ENCODE assay signal across 8 cellular contexts in genomic region chr6:26026833-26027490, GRCh38.
DNase-seq lines count a peak whose midpoint lies in the region; ATAC-seq, FAIRE-seq and TF ChIP-seq lines count a peak whose summit lies in the region.

No MANE protein-coding gene starts in this region.

- H3K4ac ChIP-seq in IMR-90 (ENCODE audit: low read depth, low read length), result peak overlapping the region; percentile 55

- H3K27me3 Mint-ChIP-seq in Calu3 (ENCODE audit: unreplicated experiment), result peaks cover 13% of the 10 kb centered on the region

- H4K20me1 ChIP-seq in IMR-90 (ENCODE audit: insufficient read depth, low read length) (no peaks in the 10 kb centered on the region), OCI-LY3 (ENCODE audit: insufficient read depth, low read length) (no peaks in the 10 kb centered on the region), endothelial cell of umbilical vein (replicated peaks; ENCODE audit: control insufficient read depth, extremely low read depth, insufficient read depth, low read length) (no peaks in the 10 kb centered on the region)

- H3K79me1 ChIP-seq in IMR-90 (ENCODE audit: low read depth in 1 of 2, low read length in 2 of 2), result no peaks in the 10 kb centered on the region

- H2AFZ ChIP-seq in IMR-90 (replicated peaks; ENCODE audit: low read length, poor library complexity), result peak overlapping the region; percentile 84
- H2AFZ ChIP-seq in OCI-LY3 (ENCODE audit: low read depth, low read length), result peak overlapping the region; percentile 86
- no peak overlapping the region for H2AFZ ChIP-seq in endothelial cell of umbilical vein (ENCODE audit: low read depth, low read length)

- H3K4me3 Mint-ChIP-seq in Calu3 (ENCODE audit: low read depth, unreplicated experiment), result peak overlapping the region; percentile 80

- TF ChIP-seq RAD21 in IMR-90 (IDR thresholded peaks at IDR 0.05; ENCODE audit: low read length), result no peak

- H3K4me1 Mint-ChIP-seq in Calu3 (ENCODE audit: low read depth, unreplicated experiment), result peaks cover 80% of the 10 kb centered on the region

- H3K56ac ChIP-seq in IMR-90 (ENCODE audit: extremely low read depth, insufficient read depth, low read length), result peak overlapping the region; percentile 16; the same call in 1 of the 2 replicates

- H3K9me3 Mint-ChIP-seq in Calu3 (ENCODE audit: low read depth, unreplicated experiment), result no peaks in the 10 kb centered on the region

- H3K27ac Mint-ChIP-seq in Calu3 (ENCODE audit: unreplicated experiment), result peak overlapping the region; percentile 100

- peak overlapping the region; percentile 9; the same call in 1 of the 2 replicates for H4K5ac ChIP-seq in IMR-90 (ENCODE audit: low read depth, low read length)

- H2BK15ac ChIP-seq in IMR-90 (ENCODE audit: low read depth, low read length), result no peak overlapping the region

- H3K14ac ChIP-seq in IMR-90 (replicated peaks; ENCODE audit: low read depth, low read length), result peak overlapping the region; percentile 30; the same call in 1 of the 2 replicates

- peak overlapping the region; percentile 45; the same call in 1 of the 2 replicates for H2BK120ac ChIP-seq in IMR-90 (ENCODE audit: low read depth, low read length)

- H3K4me1 ChIP-seq in IMR-90 (ENCODE audit: control insufficient read depth, insufficient read depth, low read length) (peaks cover 4% of the 10 kb centered on the region), OCI-LY3 (ENCODE audit: low read length) (peaks cover 25% of the 10 kb centered on the region), endothelial cell of umbilical vein (ENCODE audit: control insufficient read depth, extremely low read depth, insufficient read depth, low read length) (peaks cover 23% of the 10 kb centered on the region)

- intact Hi-C loops in Calu3 (cut with micrococcal nuclease; ENCODE audit: unreplicated experiment) (no loop called here), IMR-90 (cut with micrococcal nuclease) (loop anchor here (10.0 kb wide), 1 partner anchor 1808 kb away; a partner anchor contains a TSS), endothelial cell of umbilical vein (cut with micrococcal nuclease) (loop anchor here (1.0 to 10.0 kb wide), 6 partner anchors 18 to 1808 kb away; a partner anchor contains a TSS)

- H2AK5ac ChIP-seq in IMR-90 (ENCODE audit: low read depth, low read length), result peak overlapping the region; percentile 22; the same call in 1 of the 2 replicates

- peak overlapping the region; percentile 43 for H4K91ac ChIP-seq in IMR-90 (ENCODE audit: insufficient read depth, low read depth, low read length)

- no peak overlapping the region; a peak in 1 of 4 replicates for H4K8ac ChIP-seq in IMR-90 (ENCODE audit: low read depth in 2 of 2, low read length in 2 of 2)

- H3K27me3 ChIP-seq in IMR-90 (ENCODE audit: control insufficient read depth, insufficient read depth, low read length), result no peaks in the 10 kb centered on the region
- H3K27me3 ChIP-seq in OCI-LY3 (ENCODE audit: low read depth, low read length), result no peaks in the 10 kb centered on the region
- H3K27me3 ChIP-seq in endothelial cell of umbilical vein (ENCODE audit: control insufficient read depth in 2 of 2, insufficient read depth in 2 of 2, low read length in 2 of 2), result no peaks in the 10 kb centered on the region

- POLR2A ChIA-PET in IMR-90 (lab: Charles Lee; ENCODE audit: unreplicated experiment), result interaction anchor here (1.0 to 1.7 kb wide), 4 partner anchors 17 to 1106 kb away, joined by 3 to 20 read pairs (median 10); a partner anchor contains a TSS
- POLR2A ChIA-PET in endothelial cell of umbilical vein (lab: Charles Lee), result interaction anchor here (0.7 to 3.1 kb wide), 12 partner anchors 10 to 1812 kb away, joined by 3 to 44 read pairs (median 6); a partner anchor contains a TSS

- H3K9ac ChIP-seq in IMR-90 (ENCODE audit: low read depth, low read length) (peak overlapping the region; percentile 69), OCI-LY3 (ENCODE audit: low read length) (peak overlapping the region; percentile 78), endothelial cell of umbilical vein (replicated peaks; ENCODE audit: extremely low read depth, insufficient read depth, low read length) (peak overlapping the region; percentile 72)

- peak overlapping the region; percentile 80 for H2AK9ac ChIP-seq in IMR-90 (replicated peaks; ENCODE audit: low read depth, low read length, poor library complexity)

- H3K9me1 ChIP-seq in IMR-90 (ENCODE audit: insufficient read depth, low read length) (no peaks in the 10 kb centered on the region), endothelial cell of umbilical vein (replicated peaks; ENCODE audit: control insufficient read depth, extremely low read depth, insufficient read depth, low read length) (no peaks in the 10 kb centered on the region)

- peak overlapping the region; percentile 93 for H2BK5ac ChIP-seq in IMR-90 (ENCODE audit: low read depth, low read length, poor library complexity, severe bottlenecking)

- peak overlapping the region; percentile 72 for H3K27ac ChIP-seq in IMR-90 (ENCODE audit: insufficient read depth, low read length)
- H3K27ac ChIP-seq in OCI-LY3 (ENCODE audit: low read length), result peak overlapping the region; percentile 95
- peak overlapping the region; percentile 95 for H3K27ac ChIP-seq in endothelial cell of umbilical vein (ENCODE audit: insufficient read depth, low read depth, low read length)

- ATAC-seq in GM21526 (IDR thresholded peaks at IDR 0.05; ENCODE audit: low FRiP score, unreplicated experiment) (peak; percentile 37), IMR-90 (ENCODE audit: low read depth) (peak; percentile 62)

- H3K23ac ChIP-seq in IMR-90 (ENCODE audit: low read depth, low read length), result peak overlapping the region; percentile 45

- H2BK20ac ChIP-seq in IMR-90 (ENCODE audit: low read depth, low read length), result no peak overlapping the region

- dilution Hi-C loops in IMR-90 (cut with HindIII; ENCODE audit: low sequenced_read_pairs, unreplicated experiment), result no loop called here
- dilution Hi-C loops in endothelial cell of umbilical vein (cut with MboI; ENCODE audit: extremely low pct_ligation_motif_present, low sequenced_read_pairs), result no loop called here

- DNase-seq in Calu3 (peak; percentile 97), IMR-90 (peak; percentile 92), activated T-cell treated with anti-CD3 and anti-CD28 coated beads for 1 hour (ENCODE audit: low read depth) (peak; percentile 79), endothelial cell of umbilical vein (ENCODE audit: low read depth, low spot score) (peak; percentile 92), mucosa of gallbladder (ENCODE audit: low spot score) (peak; percentile 97)
- peak; percentile 82 to 91 for DNase-seq in stimulated activated CD8-positive, alpha-beta memory T cell treated with anti-CD3 and anti-CD28 coated beads, Interleukin-7, amount 100 ng/mL, for 4 hours (ENCODE audit: low read depth in 2 of 2)

- no peaks in the 10 kb centered on the region for H3K36me3 ChIP-seq in IMR-90 (ENCODE audit: control insufficient read depth, insufficient read depth, low read length)
- H3K36me3 ChIP-seq in OCI-LY3 (replicated peaks; ENCODE audit: low read depth, low read length), result no peaks in the 10 kb centered on the region
- H3K36me3 ChIP-seq in endothelial cell of umbilical vein (ENCODE audit: control insufficient read depth in 2 of 2, extremely low read depth in 1 of 2, insufficient read depth in 2 of 2, low read length in 2 of 2), result no peaks in the 10 kb centered on the region

- peaks cover 71% of the 10 kb centered on the region for H3K36me3 Mint-ChIP-seq in Calu3 (ENCODE audit: insufficient read depth, unreplicated experiment)

- H3K9me3 ChIP-seq in IMR-90 (ENCODE audit: control insufficient read depth, insufficient read depth, low read length) (no peaks in the 10 kb centered on the region), OCI-LY3 (ENCODE audit: insufficient read depth, low read length) (peaks cover 14% of the 10 kb centered on the region; the same call in 1 of the 2 replicates), endothelial cell of umbilical vein (replicated peaks; ENCODE audit: control insufficient read depth, insufficient read depth, low read length) (no peaks in the 10 kb centered on the region)

- H3K79me2 ChIP-seq in OCI-LY3 (ENCODE audit: low read length) (no peaks in the 10 kb centered on the region), endothelial cell of umbilical vein (ENCODE audit: control insufficient read depth, insufficient read depth, low read length) (no peaks in the 10 kb centered on the region)

- BruUV-seq in Calu3 (replicated peaks; lab: Mats Ljungman, UMichigan) (TSS peak; percentile 78), IMR-90 (replicated peaks; lab: Mats Ljungman, UMichigan) (TSS peak; percentile 75), endothelial cell of umbilical vein (replicated peaks; lab: Mats Ljungman, UMichigan) (TSS peak; percentile 53)

- in situ Hi-C loops in IMR-90 (cut with MboI; ENCODE audit: low sequenced_read_pairs), result no loop called here

- FAIRE-seq in endothelial cell of umbilical vein (lab: Jason Lieb, UNC), result peak; percentile 83

- H3K4me2 ChIP-seq in IMR-90 (ENCODE audit: low read depth, low read length), result peak overlapping the region; percentile 93
- H3K4me2 ChIP-seq in OCI-LY3 (ENCODE audit: low read length), result peak overlapping the region; percentile 77
- peak overlapping the region; percentile 77 for H3K4me2 ChIP-seq in endothelial cell of umbilical vein (ENCODE audit: insufficient read depth, low read length)

- H3K4me3 ChIP-seq in IMR-90 (ENCODE audit: insufficient read depth, low read depth, low read length), result peak overlapping the region; percentile 68
- peak overlapping the region; percentile 78 for H3K4me3 ChIP-seq in OCI-LY3 (ENCODE audit: low read length)
- peak overlapping the region; percentile 1 to 59 (median 55) for H3K4me3 ChIP-seq in endothelial cell of umbilical vein (replicated peaks in 1 of 3; ENCODE audit: insufficient read depth in 1 of 3, low read depth in 1 of 3, low read length in 3 of 3)

- TF ChIP-seq CTCF in Calu3 (IDR thresholded peaks at IDR 0.05; ENCODE audit: unreplicated experiment) (no peak), IMR-90 (conservative IDR thresholded peaks at IDR 0.05; ENCODE audit: low read depth, low read length) (no peak), OCI-LY3 (IDR thresholded peaks at IDR 0.05; ENCODE audit: low read depth, low read length) (no peak), endothelial cell of umbilical vein (IDR thresholded peaks at IDR 0.05; ENCODE audit: extremely low read depth in 1 of 2, insufficient read depth in 1 of 2, low read depth in 1 of 2, low read length in 2 of 2) (no peak)

- H3K18ac ChIP-seq in IMR-90 (ENCODE audit: low read depth, low read length), result peak overlapping the region; percentile 33

- 0% methylated on average over 20 of the region's 44 CpGs; no CpG with 5 or more reads in 1 of the 2 experiments for WGBS in IMR-90 (ENCODE audit: extremely low coverage in 2 of 2, insufficient read length in 1 of 2), 2 experiments

- CTCF ChIA-PET in Calu3 (lab: Charles Lee), result interaction anchor here (0.6 to 3.3 kb wide), 16 partner anchors 10 to 385 kb away, joined by 3 to 28 read pairs (median 6); partner anchors contain the start of gene HFE
- CTCF ChIA-PET in IMR-90 (lab: Yijun Ruan, JAX), result interaction anchor here (0.6 to 2.0 kb wide), 10 partner anchors 10 to 1123 kb away, joined by 3 to 15 read pairs (median 4); a partner anchor contains a TSS
- CTCF ChIA-PET in endothelial cell of umbilical vein (lab: Charles Lee), result interaction anchor here (0.7 to 3.1 kb wide), 26 partner anchors 10 to 1866 kb away, joined by 3 to 53 read pairs (median 6); partner anchors contain the start of genes ABT1 and HFE

- peak; percentile 95 for TF ChIP-seq POLR2A in IMR-90 (IDR thresholded peaks at IDR 0.05; ENCODE audit: low read depth, low read length)
- peak; percentile 99 for TF ChIP-seq POLR2A in endothelial cell of umbilical vein (IDR thresholded peaks at IDR 0.05; ENCODE audit: low read depth, low read length)

Comparison
In these comparisons a context has a peak if more than half of its experiments do, and no peak if none do; other contexts are left out.
1. Peak in every context shown above with its lines: DNase-seq, ATAC-seq, H3K4me3 ChIP-seq and H3K27ac ChIP-seq.